Comparison of ENCODE assay signal across 10 cellular contexts in the genomic region with DNA sequence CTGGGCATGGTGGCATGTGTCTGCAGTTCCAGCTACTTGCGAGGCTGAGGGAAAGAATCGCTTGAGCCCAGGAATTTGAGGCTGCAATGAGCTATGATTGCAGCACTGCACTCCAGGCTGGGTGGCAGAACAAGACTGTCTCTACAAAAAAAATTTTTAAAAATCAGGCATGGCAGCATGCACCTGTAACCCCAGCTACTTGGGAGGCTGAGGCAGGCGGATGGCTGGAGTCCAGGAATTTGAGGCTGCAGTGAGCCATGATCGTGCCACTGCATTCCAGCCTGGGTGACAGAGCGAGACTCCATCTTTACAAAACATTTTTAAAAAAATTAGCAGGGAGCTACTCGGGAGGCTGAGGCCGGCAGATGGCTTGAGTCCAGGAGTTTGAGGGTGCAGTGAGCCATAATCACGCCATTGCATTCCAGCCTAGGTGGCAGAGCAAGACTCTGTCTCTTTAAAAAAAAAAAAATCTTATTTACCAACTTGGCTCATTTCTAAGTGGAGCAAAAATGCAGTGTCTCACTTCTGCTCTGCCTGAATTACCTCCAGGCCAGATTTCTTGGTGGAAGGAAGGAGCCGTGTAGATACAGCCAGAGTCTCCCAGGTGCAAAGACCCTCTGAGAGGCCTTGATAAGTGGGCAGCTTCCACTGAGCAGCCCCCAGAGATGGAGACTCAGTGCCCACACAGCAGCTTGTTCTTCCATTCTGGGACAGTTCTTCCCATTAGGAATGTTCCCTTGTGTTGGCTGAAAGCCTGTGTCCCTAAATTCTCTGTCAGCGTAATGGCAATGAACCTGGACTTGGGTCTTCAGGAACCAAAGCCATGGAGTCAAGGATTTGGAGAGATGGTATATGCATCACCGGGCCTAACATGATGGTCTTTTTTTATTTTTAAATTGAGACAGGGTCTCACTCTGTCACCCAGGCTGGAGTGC. TPM values are rescaled to one million over a fixed set of nuclear protein-coding genes. Genes with fewer than 3 reads are reported as not detected.
DNase-seq lines count a peak whose midpoint lies in the region; ATAC-seq and TF ChIP-seq lines count a peak whose summit lies in the region.
"Had no signal": no experiment of that assay in that cellular context is flagged by ENCODE, and none has a peak within 500 bp of the region (broad histone marks: within the 10 kb centered on the region; RNA-seq: fewer than 3 reads in every experiment).

No MANE protein-coding gene starts in this region.

- H3K9me3 ChIP-seq in hepatocyte (ENCODE audit: low read depth) (no peaks in the 10 kb centered on the region), stomach (no peaks in the 10 kb centered on the region)

- no peaks in the 10 kb centered on the region for H3K9me2 ChIP-seq in hepatocyte (replicated peaks; ENCODE audit: insufficient read depth)

- no peak for TF ChIP-seq EP300 in stomach (IDR thresholded peaks at IDR 0.05)

- H3K79me2 ChIP-seq in hepatocyte = peaks cover 99% of the 10 kb centered on the region

- no peak for TF ChIP-seq CTCF in WI38 (IDR thresholded peaks at IDR 0.05; ENCODE audit: low read depth, low read length)
- TF ChIP-seq CTCF in hepatocyte (IDR thresholded peaks at IDR 0.05; ENCODE audit: poor library complexity) = no peak
- TF ChIP-seq CTCF in stomach (IDR thresholded peaks at IDR 0.05) = no peak

- no peak overlapping the region for H2AFZ ChIP-seq in hepatocyte

- ATAC-seq in HG02763 (IDR thresholded peaks at IDR 0.05; ENCODE audit: unreplicated experiment) = no peak

- H3K4me2 ChIP-seq in hepatocyte = peak overlapping the region; percentile 39

- no peak for TF ChIP-seq POLR2A in stomach (IDR thresholded peaks at IDR 0.05)

- peak overlapping the region; percentile 95 for H3K27ac ChIP-seq in hepatocyte
- H3K27ac ChIP-seq in stomach = peak overlapping the region; percentile 47 to 98 (median 93)

- peaks cover 39% of the 10 kb centered on the region for H4K20me1 ChIP-seq in hepatocyte (ENCODE audit: insufficient read depth, poor library complexity, severe bottlenecking)

- H3K4me1 ChIP-seq in hepatocyte (ENCODE audit: insufficient read depth) (peaks cover 47% of the 10 kb centered on the region), stomach (peaks cover 40 to 57% (median 49%) of the 10 kb centered on the region in 4 donors)

- H3K27me3 ChIP-seq in hepatocyte (no peaks in the 10 kb centered on the region), stomach (peaks cover 0 to 6% (median 0%) of the 10 kb centered on the region in 3 donors)

- intact Hi-C loops in stomach (cut with DNase I; ENCODE audit: low total_unique reads) = no loop called here

- H3K4me3 ChIP-seq in WI38 (ENCODE audit: low read depth, low read length) (0 out of 2 replicates have a peak overlapping the region, but pooled peaks have one; percentile 9), hepatocyte (no peak overlapping the region), stomach (no peak overlapping the region)

- WGBS in hepatocyte (ENCODE audit: low lambda C conversion rate, missing lambda C conversion rate) = 69% methylated on average over 11 of the region's 11 CpGs
- 41 to 57% (median 53%) methylated on average over 11 of the region's 11 CpGs for whole genome bisulfite sequencing in stomach, 5 donors

- DNase-seq in H4 (ENCODE audit: low spot score) (peak; percentile 82), hepatocyte (ENCODE audit: low spot score) (peak; percentile 27), stomach (no peak), DMS153 (lab: John Stamatoyannopoulos, UW) (no peak), NCI-H524 treated with DMSO at 0.1 percent for 48 hours (lab: John Stamatoyannopoulos, UW) (no peak)
- DNase-seq in activated naive CD4-positive, alpha-beta T cell (lab: John Stamatoyannopoulos, UW) = no peak
- DNase-seq: activated gamma-delta T cell treated with Interleukin-2 at 50 U/mL for 16 hours; stimulated activated CD4-positive, alpha-beta T cell treated with anti-CD3 and anti-CD28 coated beads, Interleukin-15, amount 100 ng/mL, for 24 hours had no signal

- H3K36me3 ChIP-seq in hepatocyte (replicated peaks; ENCODE audit: insufficient read depth, low read depth) (no peaks in the 10 kb centered on the region), stomach (no peaks in the 10 kb centered on the region)

RNA-seq across cellular contexts. Expression of gene GTF2IRD1, which starts 30.0 kb away (rescaled TPM):
- total RNA-seq in H4 (2014; rRNA removed; shearing (Covaris generic)) = 5.9 and 13.0 TPM in 2 replicates
- total RNA-seq in hepatocyte = 27.8 and 34.9 TPM in 2 replicates
- 39.6 and 46.7 TPM in 2 replicates for polyA plus RNA-seq in hepatocyte
- total RNA-seq in stomach = 10 to 100 TPM in 4 of 5 donors, 1 to 10 TPM in 1; 9.3 to 40.8 (median 19.6) TPM
- polyA plus RNA-seq in stomach = 10 to 100 TPM in 1 of 3 donors, 1 to 10 TPM in 2; 8.0 to 41.1 (median 8.4) TPM

Comparison
In these comparisons a context has a peak if more than half of its experiments do, and no peak if none do; other contexts are left out.
1. DNase-seq: peak in H4 (single experiment) and hepatocyte (single experiment); none in stomach (single experiment), activated naive CD4-positive, alpha-beta T cell (0 of 4), DMS153 (single experiment) and NCI-H524 treated with DMSO at 0.1 percent for 48 hours (single experiment).